12 cellular contexts compared by ENCODE assay signal in the genomic region with DNA sequence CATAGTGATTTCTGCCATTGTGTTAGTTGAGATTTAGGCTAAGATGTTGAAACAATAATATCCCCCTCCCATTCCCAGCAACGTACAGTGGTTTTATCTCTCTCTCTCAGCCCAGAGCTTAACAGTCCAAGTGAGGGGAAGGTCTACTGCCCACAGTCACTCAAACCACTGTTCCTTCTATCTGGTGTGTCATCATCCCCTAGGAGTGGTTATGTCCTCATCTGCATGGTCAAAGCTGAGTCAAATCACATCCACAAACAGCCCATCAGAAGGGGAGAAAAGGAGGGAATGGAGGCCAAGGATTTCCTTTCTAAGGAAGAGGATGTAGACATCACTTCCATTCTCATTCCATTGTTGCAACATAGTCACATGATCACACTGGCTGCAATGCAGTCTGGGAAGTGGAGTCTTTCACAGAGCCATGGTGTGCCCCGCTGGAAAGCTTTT. TPM values are rescaled to one million over a fixed set of nuclear protein-coding genes. Genes with fewer than 3 reads are reported as not detected.
A peak's percentile ranks its signal among the peaks of the same experiment; 100 is the strongest.
DNase-seq lines count a peak whose midpoint lies in the region; ATAC-seq, FAIRE-seq and TF ChIP-seq lines count a peak whose summit lies in the region.
"Had no signal": no experiment of that assay in that cellular context is flagged by ENCODE, and none has a peak within 500 bp of the region (broad histone marks: within the 10 kb centered on the region; RNA-seq: fewer than 3 reads in every experiment).

No MANE protein-coding gene starts in this region.

- intact Hi-C loops in PC-3 (cut with micrococcal nuclease) (no loop called here), endothelial cell of umbilical vein (cut with micrococcal nuclease) (no loop called here), left ventricle myocardium superior (cut with micrococcal nuclease) (no loop called here)

- no peak overlapping the region for H3K4me3 ChIP-seq in PC-3 (ENCODE audit: low read length)
- H3K4me3 ChIP-seq in endothelial cell of umbilical vein (replicated peaks in 1 of 3; ENCODE audit: insufficient read depth in 1 of 3, low read depth in 1 of 3, low read length in 3 of 3), result no peak overlapping the region
- H3K4me3 ChIP-seq in neural progenitor cell, result no peak overlapping the region
- no peak overlapping the region for H3K4me3 ChIP-seq in H7 (ENCODE audit: insufficient read depth, low read depth, low read length)
- H3K4me3 ChIP-seq: spleen had no signal

- TF ChIP-seq CTCF in PC-3 (conservative IDR thresholded peaks at IDR 0.05; ENCODE audit: low read depth, low read length), result no peak
- TF ChIP-seq CTCF in endothelial cell of umbilical vein (IDR thresholded peaks at IDR 0.05; ENCODE audit: extremely low read depth in 1 of 2, insufficient read depth in 1 of 2, low read depth in 1 of 2, low read length in 2 of 2), result no peak
- TF ChIP-seq CTCF in neural progenitor cell (IDR thresholded peaks at IDR 0.05), result no peak

- dilution Hi-C loops in endothelial cell of umbilical vein (cut with MboI; ENCODE audit: extremely low pct_ligation_motif_present, low sequenced_read_pairs), result no loop called here

- H3F3A ChIP-seq in PC-3 (ENCODE audit: low read length, unreplicated experiment) (no peaks in the 10 kb centered on the region), neural progenitor cell (ENCODE audit: low read depth) (no peaks in the 10 kb centered on the region)

- H3K4me2 ChIP-seq in PC-3 (ENCODE audit: low read length) (no peak overlapping the region), endothelial cell of umbilical vein (ENCODE audit: insufficient read depth, low read length) (no peak overlapping the region), neural progenitor cell (no peak overlapping the region)

- H3K9me2 ChIP-seq in PC-3 (replicated peaks; ENCODE audit: low read length), result no peaks in the 10 kb centered on the region

- H3K9me3 ChIP-seq in PC-3 (ENCODE audit: low read length) (0 out of 2 replicates have a peak, but pooled peaks cover 4% of the 10 kb centered on the region), endothelial cell of umbilical vein (replicated peaks; ENCODE audit: control insufficient read depth, insufficient read depth, low read length) (peaks cover 2% of the 10 kb centered on the region), neural progenitor cell (ENCODE audit: low read depth) (no peaks in the 10 kb centered on the region)

- H3K9ac ChIP-seq in PC-3 (ENCODE audit: low read length), result no peak overlapping the region; the same call in 1 of the 2 replicates
- no peak overlapping the region for H3K9ac ChIP-seq in endothelial cell of umbilical vein (replicated peaks; ENCODE audit: extremely low read depth, insufficient read depth, low read length)
- H3K9ac ChIP-seq in neural progenitor cell, result no peak overlapping the region

- H3K27ac Mint-ChIP-seq in neural progenitor cell, result no peak overlapping the region

- peaks cover 6% of the 10 kb centered on the region for H3K27me3 Mint-ChIP-seq in neural progenitor cell (ENCODE audit: insufficient read depth, low read depth)

- POLR2A ChIA-PET in PC-3 (lab: Charles Lee; ENCODE audit: unreplicated experiment) (no interaction called here), endothelial cell of umbilical vein (lab: Charles Lee) (no interaction called here)

- H3K9me3 Mint-ChIP-seq in neural progenitor cell, result peaks cover 2% of the 10 kb centered on the region

- H3K27me3 ChIP-seq in PC-3 (ENCODE audit: low read length), result no peaks in the 10 kb centered on the region
- peaks cover 0 to 2% of the 10 kb centered on the region in 2 experiments for H3K27me3 ChIP-seq in endothelial cell of umbilical vein (ENCODE audit: control insufficient read depth in 2 of 2, insufficient read depth in 2 of 2, low read length in 2 of 2)
- no peaks in the 10 kb centered on the region for H3K27me3 ChIP-seq in neural progenitor cell
- no peaks in the 10 kb centered on the region for H3K27me3 ChIP-seq in H7 (ENCODE audit: control insufficient read depth, insufficient read depth, low read length)
- H3K27me3 ChIP-seq: spleen had no signal

- no peak overlapping the region for H2AFZ ChIP-seq in PC-3 (ENCODE audit: low read length)
- peak overlapping the region; percentile 43 for H2AFZ ChIP-seq in endothelial cell of umbilical vein (ENCODE audit: low read depth, low read length)
- H2AFZ ChIP-seq in neural progenitor cell (replicated peaks), result peak overlapping the region; percentile 85

- H3K27ac ChIP-seq in PC-3 (ENCODE audit: low read length) (peak overlapping the region; percentile 32; the same call in 1 of the 2 replicates), endothelial cell of umbilical vein (ENCODE audit: insufficient read depth, low read depth, low read length) (no peak overlapping the region), neural progenitor cell (no peak overlapping the region)

- peaks cover 15% of the 10 kb centered on the region for H3K4me1 Mint-ChIP-seq in neural progenitor cell

- peak; percentile 75 for FAIRE-seq in endothelial cell of umbilical vein (lab: Jason Lieb, UNC)

- DNase-seq in GM03348 (ENCODE audit: low spot score) (peak; percentile 14), PC-3 (peak; percentile 30), endothelial cell of umbilical vein (ENCODE audit: low read depth, low spot score) (peak; percentile 15), neural progenitor cell (ENCODE audit: low spot score) (no peak), DMS114 treated with DMSO at 0.1 percent for 48 hours (lab: John Stamatoyannopoulos, UW; ENCODE audit: unreplicated experiment) (no peak), left ventricle myocardium superior (no peak), NCI-H2227 (lab: John Stamatoyannopoulos, UW; ENCODE audit: unreplicated experiment) (no peak), H7 (no peak)
- DNase-seq: caudate nucleus, spleen, T1000 had no signal

- CTCF ChIA-PET in PC-3 (lab: Charles Lee), result no interaction called here
- CTCF ChIA-PET in endothelial cell of umbilical vein (lab: Charles Lee), result interaction anchor here (1.3 to 1.9 kb wide), 3 partner anchors 14 to 33 kb away, joined by 3 to 6 read pairs (median 6); no protein-coding TSS in a partner anchor

- H3K4me3 Mint-ChIP-seq in neural progenitor cell, result no peak overlapping the region

- no peaks in the 10 kb centered on the region for H3K9me1 ChIP-seq in endothelial cell of umbilical vein (replicated peaks; ENCODE audit: control insufficient read depth, extremely low read depth, insufficient read depth, low read length)

- H3K79me2 ChIP-seq in PC-3 (ENCODE audit: low read length), result no peaks in the 10 kb centered on the region
- H3K79me2 ChIP-seq in endothelial cell of umbilical vein (ENCODE audit: control insufficient read depth, insufficient read depth, low read length), result no peaks in the 10 kb centered on the region
- H3K79me2 ChIP-seq in neural progenitor cell (ENCODE audit: low read depth), result no peaks in the 10 kb centered on the region

- H3K4me1 ChIP-seq in PC-3 (ENCODE audit: insufficient read depth, low read length) (peaks cover 17% of the 10 kb centered on the region), endothelial cell of umbilical vein (ENCODE audit: control insufficient read depth, extremely low read depth, insufficient read depth, low read length) (no peaks in the 10 kb centered on the region), neural progenitor cell (peaks cover 3% of the 10 kb centered on the region)

- H3K36me3 ChIP-seq in PC-3 (ENCODE audit: low read depth, low read length), result no peaks in the 10 kb centered on the region
- H3K36me3 ChIP-seq in endothelial cell of umbilical vein (ENCODE audit: control insufficient read depth in 2 of 2, extremely low read depth in 1 of 2, insufficient read depth in 2 of 2, low read length in 2 of 2), result no peaks in the 10 kb centered on the region
- H3K36me3 ChIP-seq in neural progenitor cell, result no peaks in the 10 kb centered on the region
- no peaks in the 10 kb centered on the region for H3K36me3 ChIP-seq in H7 (replicated peaks; ENCODE audit: control insufficient read depth, insufficient read depth, low read length)
- H3K36me3 ChIP-seq: spleen had no signal

- no peaks in the 10 kb centered on the region for H4K20me1 ChIP-seq in PC-3 (ENCODE audit: low read length)
- no peaks in the 10 kb centered on the region for H4K20me1 ChIP-seq in endothelial cell of umbilical vein (replicated peaks; ENCODE audit: control insufficient read depth, extremely low read depth, insufficient read depth, low read length)
- no peaks in the 10 kb centered on the region for H4K20me1 ChIP-seq in neural progenitor cell (ENCODE audit: low read depth)

- no peak for TF ChIP-seq POLR2A in endothelial cell of umbilical vein (IDR thresholded peaks at IDR 0.05; ENCODE audit: low read depth, low read length)

- ATAC-seq in PC-3, result no peak
- ATAC-seq in left ventricle myocardium superior, result no peak

- BruUV-seq in PC-3 (replicated peaks; lab: Mats Ljungman, UMichigan), result no TSS peak
- no TSS peak for BruUV-seq in endothelial cell of umbilical vein (replicated peaks; lab: Mats Ljungman, UMichigan)

- peaks cover 3% of the 10 kb centered on the region for H3K36me3 Mint-ChIP-seq in neural progenitor cell

TF ChIP-seq in endothelial cell of umbilical vein, 7 proteins besides CTCF, POLR2A, EP300 and RAD21:
- no peak for TF ChIP-seq GATA2 (IDR thresholded peaks at IDR 0.05; ENCODE audit: insufficient read depth, insufficient read length, low read depth, low read length)
- TF ChIP-seq POLR2AphosphoS5 (IDR thresholded peaks at IDR 0.05; ENCODE audit: insufficient read depth, low read depth, low read length), result no peak
- peak; percentile 16 for TF ChIP-seq FOS (IDR thresholded peaks at IDR 0.05; ENCODE audit: borderline replicate concordance, insufficient read depth, low read length)
TF ChIP-seq in endothelial cell of umbilical vein: peak in this region for 1.

RNA-seq across cellular contexts. Expression of a gene that starts 42.8 kb away (rescaled TPM):
- not detected in 2 replicates for total RNA-seq in PC-3 (2014; rRNA removed)
- total RNA-seq in endothelial cell of umbilical vein, result not detected in 2 replicates
- not detected in 2 replicates for polyA plus RNA-seq in endothelial cell of umbilical vein
- polyA plus RNA-seq in endothelial cell of umbilical vein (2011; cell fraction: cytosol; rRNA removed), result not detected in 2 replicates
- polyA plus RNA-seq in endothelial cell of umbilical vein (2011; cell fraction: nucleus; rRNA removed), result not detected in 2 replicates
- polyA plus RNA-seq in endothelial cell of umbilical vein (2012), result not detected in 2 replicates
- polyA minus RNA-seq in endothelial cell of umbilical vein, result not detected in 2 replicates
- 32.4 TPM for polyA minus RNA-seq in endothelial cell of umbilical vein (2011; cell fraction: cytosol; rRNA and poly(A)+ RNA removed)
- polyA minus RNA-seq in endothelial cell of umbilical vein (2011; cell fraction: nucleus; rRNA and poly(A)+ RNA removed), result not detected in 2 replicates
- 0.67 and 2.5 TPM in 2 replicates for total RNA-seq in neural progenitor cell (ENCODE audit: low replicate concordance)
- not detected for total RNA-seq in left ventricle myocardium superior
- 1.6 and 2.8 TPM in 2 replicates for total RNA-seq in H7 (2014; rRNA removed; shearing (Covaris generic))
- total RNA-seq: glomerular endothelial cell, spleen had no signal

Comparison
In these comparisons a context has a peak if more than half of its experiments do, and no peak if none do; other contexts are left out.
1. DNase-seq: peak in GM03348 (single experiment), PC-3 (single experiment) and endothelial cell of umbilical vein (single experiment); none in neural progenitor cell (single experiment), DMS114 treated with DMSO at 0.1 percent for 48 hours (single experiment), left ventricle myocardium superior (single experiment), NCI-H2227 (single experiment) and H7 (single experiment).